Comparison of ENCODE assay signal across 8 cellular contexts in the genomic region with DNA sequence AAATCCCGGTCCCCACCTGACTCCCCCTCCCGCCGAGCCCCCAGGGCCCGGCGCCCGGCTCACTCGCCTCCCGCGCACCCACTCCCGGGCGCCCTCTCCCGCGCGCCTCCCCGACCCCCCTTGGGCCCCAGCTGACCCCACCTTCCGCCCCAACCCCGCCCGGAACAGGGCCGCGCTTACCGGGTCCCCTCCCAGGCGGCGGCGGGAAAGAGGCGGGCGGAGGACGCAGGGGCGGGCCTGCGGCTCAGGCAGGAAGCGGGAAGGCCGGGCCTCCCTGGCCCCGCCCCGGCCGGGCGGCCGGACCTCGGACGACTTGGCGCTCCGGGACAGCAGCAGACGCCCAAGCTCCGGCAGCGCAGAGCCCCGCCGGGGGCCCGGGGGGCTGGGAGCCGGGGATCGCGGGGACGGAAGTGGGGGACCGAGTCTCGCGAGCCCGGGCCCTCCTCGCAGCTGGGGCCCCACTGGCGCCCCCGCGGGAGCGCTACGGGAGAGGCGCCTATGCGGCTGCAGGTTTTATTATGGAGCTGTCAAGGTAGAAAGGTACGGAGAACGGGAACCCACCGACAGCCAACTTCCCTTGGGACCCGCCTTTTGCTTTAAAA. TPM values are rescaled to one million over a fixed set of nuclear protein-coding genes. Genes with fewer than 3 reads are reported as not detected.
DNase-seq lines count a peak whose midpoint lies in the region; TF ChIP-seq lines count a peak whose summit lies in the region.

A gene (minus strand): TSS at position 212 of the 602 bp plus-strand sequence. CDS start 15,905 bp downstream, outside the sequence.

- H3K23me2 ChIP-seq in H9 (ENCODE audit: insufficient read length, low read depth, low read length, poor library complexity, severe bottlenecking): peaks cover 3% of the 10 kb centered on the region

- no peaks in the 10 kb centered on the region for H4K20me1 ChIP-seq in H9 (ENCODE audit: control insufficient read depth, insufficient read depth, insufficient read length)

- no peak within 1 kb of the TSS for H2BK12ac ChIP-seq in H9 (ENCODE audit: insufficient read length, low read depth, low read length)
- no peak within 1 kb of the TSS for H2BK12ac ChIP-seq in neuronal stem cell (ENCODE audit: low read length)

- H2BK5ac ChIP-seq in H9 (ENCODE audit: insufficient read length, low read length): no peak within 1 kb of the TSS
- H2BK5ac ChIP-seq in neuronal stem cell (ENCODE audit: low read length): no peak within 1 kb of the TSS

- peaks cover 37% of the 10 kb centered on the region in 2 experiments for H3K9me3 Mint-ChIP-seq in H9

- no peak within 1 kb of the TSS for H2AFZ ChIP-seq in H9 (ENCODE audit: low read length)
- H2AFZ ChIP-seq in neuronal stem cell (ENCODE audit: low read length): peak within 1 kb of the TSS; percentile 98

- H3K4me1 Mint-ChIP-seq in H9: peaks cover 9 to 18% of the 10 kb centered on the region in 2 experiments

- H3K4me2 ChIP-seq in H9 (ENCODE audit: insufficient read depth, insufficient read length, low read length) (peak within 1 kb of the TSS; percentile 81), neuronal stem cell (ENCODE audit: insufficient read depth, low read length, poor library complexity, severe bottlenecking) (peak within 1 kb of the TSS; percentile 71)

- H4K8ac ChIP-seq in H9 (replicated peaks; ENCODE audit: insufficient read length, low read depth, low read length): no peak within 1 kb of the TSS
- no peak within 1 kb of the TSS for H4K8ac ChIP-seq in neuronal stem cell (ENCODE audit: low read depth, low read length)

- peak within 1 kb of the TSS; percentile 65 for H3K4me3 ChIP-seq in MG63
- H3K4me3 ChIP-seq in SJSA1: peak within 1 kb of the TSS; percentile 72
- H3K4me3 ChIP-seq in neuronal stem cell (ENCODE audit: low read length in 2 of 2): peak within 1 kb of the TSS; percentile 93 to 94
- H3K4me3 ChIP-seq in subcutaneous abdominal adipose tissue (ENCODE audit: low read depth in 1 of 5, low read length in 5 of 5): peak within 1 kb of the TSS; percentile 69 to 83 (median 78)

- H3K4me3 Mint-ChIP-seq in H9: peak within 1 kb of the TSS; percentile 71 to 89

- H2BK15ac ChIP-seq in H9 (ENCODE audit: low read depth, low read length): no peak within 1 kb of the TSS
- no peak within 1 kb of the TSS for H2BK15ac ChIP-seq in neuronal stem cell (ENCODE audit: low read length)

- H3K79me1 ChIP-seq in H9 (ENCODE audit: insufficient read depth, low read depth, low read length, poor library complexity, severe bottlenecking) (no peaks in the 10 kb centered on the region), neuronal stem cell (ENCODE audit: low read depth, low read length) (no peaks in the 10 kb centered on the region)

- H3K23ac ChIP-seq in H9 (ENCODE audit: insufficient read length, low read depth, low read length) (no peak within 1 kb of the TSS), neuronal stem cell (ENCODE audit: low read depth, low read length, poor library complexity) (peak within 1 kb of the TSS; percentile 58)

- H3K27ac ChIP-seq in H9 (ENCODE audit: insufficient read length, low read depth, low read length) (no peak within 1 kb of the TSS), SJSA1 (peak within 1 kb of the TSS; percentile 64), neuronal stem cell (replicated peaks; ENCODE audit: low read length) (peak within 1 kb of the TSS; percentile 35), subcutaneous abdominal adipose tissue (ENCODE audit: low read depth, low read length) (peak within 1 kb of the TSS; percentile 44)

- H2BK120ac ChIP-seq in H9 (ENCODE audit: low read depth, low read length, poor library complexity, severe bottlenecking) (no peak within 1 kb of the TSS), neuronal stem cell (ENCODE audit: low read depth, low read length) (no peak within 1 kb of the TSS)

- H3K9ac ChIP-seq in H9 (ENCODE audit: extremely low read depth, insufficient read length, low read length): peak within 1 kb of the TSS; percentile 25
- H3K9ac ChIP-seq in neuronal stem cell (ENCODE audit: low read depth, low read length, poor library complexity): peak within 1 kb of the TSS; percentile 96
- H3K9ac ChIP-seq in subcutaneous abdominal adipose tissue (ENCODE audit: low read length in 5 of 5): peak within 1 kb of the TSS in 4 of 5 donors; percentile 70 to 88 (median 81)

- peak; percentile 46; the same call in 2 of the 3 replicates for TF ChIP-seq CTCF in H9 (conservative IDR thresholded peaks at IDR 0.05)

- H3K18ac ChIP-seq in H9 (ENCODE audit: insufficient read length, low read depth, low read length) (peak within 1 kb of the TSS; percentile 65), neuronal stem cell (ENCODE audit: low read length) (peak within 1 kb of the TSS; percentile 94)

- DNase-seq in GF-D8 (lab: John Stamatoyannopoulos, UW): peak; percentile 36
- peak; percentile 84 for DNase-seq in H9
- DNase-seq in MG63: peak; percentile 94
- DNase-seq in SJSA1 (ENCODE audit: low read depth in 1 of 2, low spot score in 2 of 2): peak; percentile 65 to 84
- DNase-seq in activated gamma-delta T cell treated with anti-CD3 and anti-CD28 coated beads, Interleukin-2, amount 50 U/mL, for 16 hours (ENCODE audit: low read depth): peak; percentile 77
- peak; percentile 63 for DNase-seq in foreskin melanocyte
- DNase-seq in neuronal stem cell (ENCODE audit: low spot score): peak; percentile 76

- H3K36me3 ChIP-seq in MG63 (no peaks in the 10 kb centered on the region), SJSA1 (peaks cover 4% of the 10 kb centered on the region), neuronal stem cell (replicated peaks in 1 of 2; ENCODE audit: control insufficient read depth in 2 of 2, insufficient read depth in 2 of 2, low read length in 2 of 2) (no peaks in the 10 kb centered on the region), subcutaneous abdominal adipose tissue (ENCODE audit: control insufficient read depth in 5 of 5, insufficient read depth in 5 of 5, low read length in 5 of 5) (no peaks in the 10 kb centered on the region)

- no peak within 1 kb of the TSS for H2BK20ac ChIP-seq in H9 (ENCODE audit: low read depth, low read length, poor library complexity, severe bottlenecking)

- no CpG with 5 or more reads among the region's 66 CpGs for WGBS in H9 (ENCODE audit: extremely low coverage, insufficient read length, low lambda C conversion rate)
- no CpG with 5 or more reads among the region's 66 CpGs for WGBS in neuronal stem cell (ENCODE audit: extremely low coverage in 2 of 2, insufficient read length in 2 of 2, insufficient replicate concordance in 1 of 2), 2 donors

- peak within 1 kb of the TSS in 1 of 3 experiments; percentile 89; a peak in 1 of 7 replicates for H3K27ac Mint-ChIP-seq in H9

- no peak within 1 kb of the TSS for H2AK5ac ChIP-seq in H9 (ENCODE audit: insufficient read length, low read length)
- H2AK5ac ChIP-seq in neuronal stem cell (ENCODE audit: low read depth, low read length): peak within 1 kb of the TSS; percentile 42

- H3K14ac ChIP-seq in H9 (ENCODE audit: insufficient read depth, low read length): no peak within 1 kb of the TSS
- no peak within 1 kb of the TSS for H3K14ac ChIP-seq in neuronal stem cell (ENCODE audit: low read length)

- H4K91ac ChIP-seq in H9 (ENCODE audit: insufficient read length, low read depth, low read length) (no peak within 1 kb of the TSS), neuronal stem cell (ENCODE audit: low read depth, low read length, poor library complexity) (no peak within 1 kb of the TSS)

- no peak within 1 kb of the TSS for H3T11ph ChIP-seq in H9 (ENCODE audit: low read length)

- no peak within 1 kb of the TSS for H4K5ac ChIP-seq in H9 (ENCODE audit: insufficient read length, low read depth, low read length)

- H3K27me3 Mint-ChIP-seq in H9 (ENCODE audit: low read depth): no peaks in the 10 kb centered on the region

- H3K4me1 ChIP-seq in H9 (ENCODE audit: insufficient read depth, low read length) (no peaks in the 10 kb centered on the region), SJSA1 (replicated peaks) (peaks cover 14% of the 10 kb centered on the region; the same call in 1 of the 2 replicates), neuronal stem cell (ENCODE audit: control insufficient read depth in 2 of 2, insufficient read depth in 1 of 2, low read depth in 1 of 2, low read length in 2 of 2) (no peaks in the 10 kb centered on the region), subcutaneous abdominal adipose tissue (ENCODE audit: control insufficient read depth in 5 of 5, insufficient read depth in 5 of 5, low read length in 5 of 5) (peaks cover 0 to 26% (median 22%) of the 10 kb centered on the region in 5 donors)

- peaks cover 3 to 43% (median 16%) of the 10 kb centered on the region in 3 experiments; a peak in 6 of 7 replicates for H3K36me3 Mint-ChIP-seq in H9 (ENCODE audit: insufficient read depth in 1 of 3, low read depth in 3 of 3)

- H3K27me3 ChIP-seq in H9 (ENCODE audit: insufficient read depth, low read length) (no peaks in the 10 kb centered on the region), MG63 (no peaks in the 10 kb centered on the region), SJSA1 (replicated peaks) (no peaks in the 10 kb centered on the region), neuronal stem cell (ENCODE audit: control insufficient read depth in 3 of 3, insufficient read depth in 3 of 3, low read depth in 1 of 3, low read length in 3 of 3) (no peaks in the 10 kb centered on the region), subcutaneous abdominal adipose tissue (ENCODE audit: control insufficient read depth in 5 of 5, insufficient read depth in 4 of 5, low read length in 5 of 5) (no peaks in the 10 kb centered on the region)

- H3K56ac ChIP-seq in H9 (ENCODE audit: insufficient read length, low read depth, low read length): no peak within 1 kb of the TSS

- H3K79me2 ChIP-seq in H9 (ENCODE audit: insufficient read depth, low read length): no peaks in the 10 kb centered on the region

- H3K9me3 ChIP-seq in H9 (ENCODE audit: control insufficient read depth, low read depth, low read length) (no peaks in the 10 kb centered on the region), MG63 (peaks cover 5% of the 10 kb centered on the region), SJSA1 (replicated peaks) (no peaks in the 10 kb centered on the region), neuronal stem cell (replicated peaks in 1 of 2; ENCODE audit: control insufficient read depth in 2 of 2, insufficient read depth in 1 of 2, low read depth in 1 of 2, low read length in 2 of 2) (peaks cover 3 to 24% of the 10 kb centered on the region in 2 donors), subcutaneous abdominal adipose tissue (ENCODE audit: control insufficient read depth in 5 of 5, low read length in 5 of 5) (peaks cover 0 to 2% (median 0%) of the 10 kb centered on the region in 5 donors)

- H3K4ac ChIP-seq in H9 (ENCODE audit: low read depth, low read length): no peak within 1 kb of the TSS
- H3K4ac ChIP-seq in neuronal stem cell (ENCODE audit: low read length): no peak within 1 kb of the TSS

RNA-seq across cellular contexts. Expression of the gene that starts here (rescaled TPM):
- 35.5 and 37.3 TPM in 2 replicates for total RNA-seq in H9 (2021)
- 55.6 and 63.0 TPM in 2 replicates for total RNA-seq in MG63 (2014; rRNA removed; shearing (Covaris generic); ENCODE audit: low replicate concordance)
- 32.7 and 33.1 TPM in 2 replicates for total RNA-seq in SJSA1 (2014; rRNA removed; shearing (Covaris generic))
- polyA plus RNA-seq in neuronal stem cell (2013, experiment 1 of 2): 46.4 TPM
- 47.5 TPM for polyA plus RNA-seq in neuronal stem cell (2013, experiment 2 of 2)

Comparison
In these comparisons a context has a peak if more than half of its experiments do, and no peak if none do; other contexts are left out.
1. DNase-seq: peak in every context shown above with its lines; median percentile 94 in MG63; 84 in H9; 77 in activated gamma-delta T cell treated with anti-CD3 and anti-CD28 coated beads, Interleukin-2, amount 50 U/mL, for 16 hours; 76 in neuronal stem cell; 74 in SJSA1; 63 in foreskin melanocyte; 36 in GF-D8.
2. H3K9ac ChIP-seq: peak in every context shown above with its lines; median percentile 96 in neuronal stem cell; 81 in subcutaneous abdominal adipose tissue; 25 in H9.